Comparison of ENCODE assay signal across 22 cellular contexts in the genomic region with DNA sequence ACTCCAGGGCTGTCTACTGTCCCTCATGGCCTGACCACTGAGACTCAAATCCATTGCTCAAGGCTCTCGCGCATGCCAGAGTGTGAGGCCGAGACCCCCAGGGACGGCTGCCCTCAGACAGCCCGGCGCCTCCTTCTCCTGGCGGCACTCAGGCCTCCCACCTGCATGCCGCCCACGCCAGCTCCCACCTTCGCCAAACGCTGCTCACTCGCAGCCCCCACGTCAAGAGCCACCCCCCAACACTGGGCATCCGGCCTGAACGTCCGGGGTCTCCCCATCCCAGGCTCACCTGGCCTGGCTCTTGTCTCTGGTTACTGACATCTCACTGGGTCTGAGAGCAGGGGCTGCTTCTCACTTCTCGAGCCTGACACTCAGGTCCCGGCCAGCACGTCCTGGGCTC. TPM values are rescaled to one million over a fixed set of nuclear protein-coding genes. Genes with fewer than 3 reads are reported as not detected.
"Had no signal": no experiment of that assay in that cellular context is flagged by ENCODE, and none has a peak within 500 bp of the region (broad histone marks: within the 10 kb centered on the region; RNA-seq: fewer than 3 reads in every experiment).

No MANE protein-coding gene starts in this region.

- ATAC-seq: Panc1, PC-3, SK-N-SH treated with all-trans-retinoic acid at 6 μM for 48 hours had no signal

- DNase-seq: KBM-7, MV-4-11, NCI-H1048, NCI-H1105, NCI-H1436 treated with DMSO at 0.1 percent for 48 hours, NCI-H1694, NCI-H187 treated with DMSO at 0.1 percent for 48 hours, NCI-H2029 treated with DMSO at 0.1 percent for 48 hours, NCI-H2171, NCI-H226, NCI-H446, NCI-H510A, NCI-H524 treated with DMSO at 0.1 percent for 48 hours, NCI-H69, NCI-H774, PC-3, SHP77 treated with DMSO at 0.1 percent for 48 hours, SJCRH30 had no signal

RNA-seq across cellular contexts. Expression of gene CACNA1H, which starts 12.3 kb away (rescaled TPM):
- total RNA-seq: LHCN-M2, MCF 10A had no signal

RNA-seq across cellular contexts. Expression of gene C1QTNF8, which starts 44.5 kb away (rescaled TPM):
- total RNA-seq: LHCN-M2, MCF 10A, PC-3, SJCRH30 had no signal
